8 cellular contexts compared by ENCODE assay signal in genomic region chr2:151260492-151261239, GRCh38. TPM values are rescaled to one million over a fixed set of nuclear protein-coding genes. Genes with fewer than 3 reads are reported as not detected.
DNase-seq lines count a peak whose midpoint lies in the region; ATAC-seq and TF ChIP-seq lines count a peak whose summit lies in the region.

No MANE protein-coding gene starts in this region.

- H3K36me3 ChIP-seq in HUES6 (ENCODE audit: control insufficient read depth, insufficient read depth, low read length), result no peaks in the 10 kb centered on the region
- H3K36me3 ChIP-seq in ascending aorta, result no peaks in the 10 kb centered on the region
- no peaks in the 10 kb centered on the region for H3K36me3 ChIP-seq in left lung
- H3K36me3 ChIP-seq in thymus (ENCODE audit: control insufficient read depth, insufficient read depth), result no peaks in the 10 kb centered on the region

- H3K4me1 ChIP-seq in HUES6 (ENCODE audit: control insufficient read depth, insufficient read depth, low read length), result peaks cover 17% of the 10 kb centered on the region; the same call in 1 of the 2 replicates
- H3K4me1 ChIP-seq in ascending aorta, result peaks cover 0 to 13% of the 10 kb centered on the region in 2 donors
- H3K4me1 ChIP-seq in left lung, result peaks cover 4 to 12% of the 10 kb centered on the region in 2 donors
- H3K4me1 ChIP-seq in thymus (ENCODE audit: control insufficient read depth, insufficient read depth, low read length), result no peaks in the 10 kb centered on the region

- TF ChIP-seq CTCF in ascending aorta (IDR thresholded peaks at IDR 0.05) (no peak), left lung (IDR thresholded peaks at IDR 0.05) (no peak)

- H3K9ac ChIP-seq in HUES6 (ENCODE audit: low read length), result peak overlapping the region; percentile 54

- 0 out of 2 replicates have a peak, but pooled peaks cover under 1% of the 10 kb centered on the region for H3K9me3 ChIP-seq in HUES6 (ENCODE audit: control insufficient read depth, insufficient read depth, low read depth, low read length)
- no peaks in the 10 kb centered on the region for H3K9me3 ChIP-seq in ascending aorta
- no peaks in the 10 kb centered on the region for H3K9me3 ChIP-seq in left lung
- H3K9me3 ChIP-seq in thymus (ENCODE audit: control insufficient read depth), result no peaks in the 10 kb centered on the region

- 21% methylated on average over 12 of the region's 12 CpGs for WGBS in thymus

- H3K27ac ChIP-seq in HUES6 (ENCODE audit: low read depth, low read length) (no peak overlapping the region), ascending aorta (peak overlapping the region; percentile 87 to 96), left lung (peak overlapping the region; percentile 97 to 99), thymus (ENCODE audit: low read depth) (peak overlapping the region; percentile 92)

- intact Hi-C loops in ascending aorta (cut with DNase I), result loop anchor here (1.0 to 10.0 kb wide), 5 partner anchors 29 to 1926 kb away; partner anchors contain the start of genes LYPD6, MMADHC and NMI
- intact Hi-C loops in left lung (cut with DNase I), result no loop called here

- H3K27me3 ChIP-seq in HUES6 (ENCODE audit: control insufficient read depth, insufficient read depth, low read length) (no peaks in the 10 kb centered on the region), ascending aorta (no peaks in the 10 kb centered on the region), left lung (no peaks in the 10 kb centered on the region), thymus (ENCODE audit: control insufficient read depth, insufficient read depth) (no peaks in the 10 kb centered on the region)

- DNase-seq in ELR (ENCODE audit: low read depth), result peak; percentile 48
- no peak for DNase-seq in ascending aorta (ENCODE audit: low spot score in 2 of 2)
- DNase-seq in left lung, result no peak
- no peak for DNase-seq in Ammon's horn (ENCODE audit: low spot score)
- DNase-seq in NCI-H2171 (lab: John Stamatoyannopoulos, UW), result no peak

- H3K4me3 ChIP-seq in HUES6 (ENCODE audit: low read depth, low read length), result peak overlapping the region; percentile 62
- peak overlapping the region; percentile 75 to 84 for H3K4me3 ChIP-seq in ascending aorta
- peak overlapping the region; percentile 73 for H3K4me3 ChIP-seq in left lung
- H3K4me3 ChIP-seq in thymus (ENCODE audit: low read length), result peak overlapping the region; percentile 68

- peak; percentile 11 for ATAC-seq in GM21447 (IDR thresholded peaks at IDR 0.05; ENCODE audit: unreplicated experiment)
- peak; percentile 10 for ATAC-seq in left lung

RNA-seq across cellular contexts. Expression of gene RBM43, which starts 1.0 kb away (rescaled TPM):
- total RNA-seq in ascending aorta, result 0.96 TPM
- 1 to 10 TPM; 6.2 to 7.5 TPM for total RNA-seq in left lung
- polyA plus RNA-seq in thymus, result 9.5 TPM

RNA-seq across cellular contexts. Expression of gene NMI, which starts 28.8 kb away (rescaled TPM):
- total RNA-seq in ascending aorta, result 9.9 TPM
- 10 to 100 TPM; 20.8 to 32.1 TPM for total RNA-seq in left lung
- polyA plus RNA-seq in thymus, result 38.8 TPM
